ENCODE assay signal across 8 cellular contexts in genomic region chr17:32352734-32353133, GRCh38. TPM values are rescaled to one million over a fixed set of nuclear protein-coding genes. Genes with fewer than 3 reads are reported as not detected.
DNase-seq lines count a peak whose midpoint lies in the region; ATAC-seq and TF ChIP-seq lines count a peak whose summit lies in the region.
"Not testable (repeated sequence)": the region's sequence is repeated elsewhere in the genome, so short reads cannot be mapped to it uniquely, and the experiment has no call there.

No MANE protein-coding gene starts in this region.

- not testable (repeated sequence) for H3K9me3 ChIP-seq in BLaER1; HUES48 (ENCODE audit: control insufficient read depth, insufficient read depth, low read length); effector memory CD4-positive, alpha-beta T cell (ENCODE audit: control insufficient read depth, low read length)

- H3K4me2 ChIP-seq in BLaER1: peak overlapping the region; percentile 89

- H3K27ac ChIP-seq in BLaER1; HUES48 (ENCODE audit: low read depth, low read length); effector memory CD4-positive, alpha-beta T cell (ENCODE audit: insufficient read depth, low read length, poor library complexity, severe bottlenecking): not testable (repeated sequence)

- H3K4me1 Mint-ChIP-seq in T-cell (peaks cover 58 to 66% (median 65%) of the 10 kb centered on the region in 3 donors), nephron progenitor cell (peaks cover 54% of the 10 kb centered on the region)
- peaks cover 55% of the 10 kb centered on the region for H3K4me1 Mint-ChIP-seq in activated naive CD8-positive, alpha-beta T cell (ENCODE audit: low read depth)
- H3K4me1 Mint-ChIP-seq in stimulated activated naive CD8-positive, alpha-beta T cell treated with anti-CD3 and anti-CD28 coated beads, Interleukin-15, Interleukin-2, amounts not matched to agents 100 ng/mL and 50 ng/mL, for 24 hours (ENCODE audit: low read depth): peaks cover 61% of the 10 kb centered on the region

- H3K9me3 Mint-ChIP-seq in T-cell; activated naive CD8-positive, alpha-beta T cell (ENCODE audit: low read depth); nephron progenitor cell; stimulated activated naive CD8-positive, alpha-beta T cell treated with anti-CD3 and anti-CD28 coated beads, Interleukin-15, Interleukin-2, amounts not matched to agents 100 ng/mL and 50 ng/mL, for 24 hours: not testable (repeated sequence)

- CTCF ChIA-PET in T-cell (lab: Charles Lee): not testable (repeated sequence)

- peak overlapping the region; percentile 100; the same call in 1 of the 2 replicates for H3K9ac ChIP-seq in BLaER1
- not testable (repeated sequence) for H3K9ac ChIP-seq in HUES48 (ENCODE audit: low read depth, low read length)

- H3K4me3 Mint-ChIP-seq in T-cell (peak overlapping the region; percentile 98 to 100 (median 99)), nephron progenitor cell (peak overlapping the region; percentile 98)
- H3K4me3 Mint-ChIP-seq in activated naive CD8-positive, alpha-beta T cell: peak overlapping the region; percentile 100
- peak overlapping the region; percentile 97 for H3K4me3 Mint-ChIP-seq in stimulated activated naive CD8-positive, alpha-beta T cell treated with anti-CD3 and anti-CD28 coated beads, Interleukin-15, Interleukin-2, amounts not matched to agents 100 ng/mL and 50 ng/mL, for 24 hours

- peaks cover 55% of the 10 kb centered on the region for H3K4me1 ChIP-seq in BLaER1
- H3K4me1 ChIP-seq in HUES48 (ENCODE audit: control insufficient read depth, insufficient read depth, low read length): not testable (repeated sequence)
- H3K4me1 ChIP-seq in effector memory CD4-positive, alpha-beta T cell (ENCODE audit: control insufficient read depth, insufficient read depth, low read length, poor library complexity, severe bottlenecking): peaks cover 40% of the 10 kb centered on the region

- H3K4me3 ChIP-seq in BLaER1: peak overlapping the region; percentile 99; the same call in 1 of the 2 replicates
- H3K4me3 ChIP-seq in HUES48 (ENCODE audit: low read depth, low read length): peak overlapping the region; percentile 87
- H3K4me3 ChIP-seq in effector memory CD4-positive, alpha-beta T cell (ENCODE audit: insufficient read depth, low read depth, low read length, poor library complexity, severe bottlenecking): peak overlapping the region; percentile 99
- peak overlapping the region; percentile 28 for H3K4me3 ChIP-seq in iPS-11a (ENCODE audit: low read depth, low read length)

- H3K27me3 ChIP-seq in BLaER1; HUES48 (ENCODE audit: control insufficient read depth, insufficient read depth, low read length); effector memory CD4-positive, alpha-beta T cell (replicated peaks; ENCODE audit: control insufficient read depth, insufficient read depth, low read length, poor library complexity, severe bottlenecking): not testable (repeated sequence)

- not testable (repeated sequence) for H3K27ac Mint-ChIP-seq in T-cell; nephron progenitor cell; stimulated activated naive CD8-positive, alpha-beta T cell treated with anti-CD3 and anti-CD28 coated beads, Interleukin-15, Interleukin-2, amounts not matched to agents 100 ng/mL and 50 ng/mL, for 24 hours
- peak overlapping the region; percentile 22 for H3K27ac Mint-ChIP-seq in activated naive CD8-positive, alpha-beta T cell

- POLR2A ChIA-PET in T-cell (lab: Charles Lee): not testable (repeated sequence)

- H3K27me3 Mint-ChIP-seq in T-cell; activated naive CD8-positive, alpha-beta T cell; nephron progenitor cell (ENCODE audit: low read depth, poor library complexity); stimulated activated naive CD8-positive, alpha-beta T cell treated with anti-CD3 and anti-CD28 coated beads, Interleukin-15, Interleukin-2, amounts not matched to agents 100 ng/mL and 50 ng/mL, for 24 hours: not testable (repeated sequence)

- H3K36me3 Mint-ChIP-seq in T-cell: peaks cover 41% of the 10 kb centered on the region
- not testable (repeated sequence) for H3K36me3 Mint-ChIP-seq in activated naive CD8-positive, alpha-beta T cell
- H3K36me3 Mint-ChIP-seq in nephron progenitor cell (ENCODE audit: low read depth): peaks cover 59% of the 10 kb centered on the region
- peaks cover 64% of the 10 kb centered on the region for H3K36me3 Mint-ChIP-seq in stimulated activated naive CD8-positive, alpha-beta T cell treated with anti-CD3 and anti-CD28 coated beads, Interleukin-15, Interleukin-2, amounts not matched to agents 100 ng/mL and 50 ng/mL, for 24 hours (ENCODE audit: low read depth)

- not testable (repeated sequence) for TF ChIP-seq CTCF in nephron progenitor cell (IDR thresholded peaks at IDR 0.05)

- ATAC-seq in T-cell (replicated peaks in 1 of 4): not testable (repeated sequence)

- peaks cover 75% of the 10 kb centered on the region for H4K20me1 ChIP-seq in BLaER1

- peaks cover 60% of the 10 kb centered on the region for H3K36me3 ChIP-seq in BLaER1
- peaks cover 55% of the 10 kb centered on the region for H3K36me3 ChIP-seq in HUES48 (ENCODE audit: control insufficient read depth, insufficient read depth, low read length)
- peaks cover 27% of the 10 kb centered on the region for H3K36me3 ChIP-seq in effector memory CD4-positive, alpha-beta T cell (ENCODE audit: control insufficient read depth, insufficient read depth, low read length)

- not testable (repeated sequence) for DNase-seq in T-cell; effector memory CD4-positive, alpha-beta T cell; nephron progenitor cell

RNA-seq across cellular contexts. Expression of gene ZNF207, which starts 2.8 kb away (rescaled TPM):
- total RNA-seq in T-cell: 100 to 1,000 TPM; 208 to 271 (median 228) TPM

RNA-seq across cellular contexts. Expression of gene C17orf75, which starts 10.8 kb away (rescaled TPM):
- total RNA-seq in T-cell: 10 to 100 TPM; 12.2 to 22.0 (median 17.6) TPM

Comparison
In these comparisons a context has a peak if more than half of its experiments do, and no peak if none do; other contexts are left out.
1. H3K4me3 ChIP-seq: peak in every context shown above with its lines; median percentile 99 in BLaER1; 99 in effector memory CD4-positive, alpha-beta T cell; 87 in HUES48; 28 in iPS-11a.